Comparison of ENCODE assay signal across 8 cellular contexts in genomic region chr20:13738187-13738586, GRCh38. TPM values are rescaled to one million over a fixed set of nuclear protein-coding genes. Genes with fewer than 3 reads are reported as not detected.
A peak's percentile ranks its signal among the peaks of the same experiment; 100 is the strongest.
DNase-seq lines count a peak whose midpoint lies in the region; ATAC-seq and TF ChIP-seq lines count a peak whose summit lies in the region.
"Not testable (repeated sequence)": the region's sequence is repeated elsewhere in the genome, so short reads cannot be mapped to it uniquely, and the experiment has no call there.

No MANE protein-coding gene starts in this region.

- H3K4me1 Mint-ChIP-seq in WTC11, result not testable (repeated sequence)

- ATAC-seq in WTC11, result not testable (repeated sequence)

- WGBS in esophagus squamous epithelium, 2 donors, result 80 to 100% methylated on average over 1 of the region's 1 CpG
- WGBS in sigmoid colon, 2 donors, result 97% methylated on average over 1 of the region's 1 CpG
- WGBS in stomach, 5 donors, result 95 to 100% (median 97%) methylated on average over 1 of the region's 1 CpG

- H3K4me3 ChIP-seq in breast epithelium, esophagus squamous epithelium, left ventricle myocardium inferior, sigmoid colon, stomach, tibial artery, vagina: not testable (repeated sequence)

- not testable (repeated sequence) for H3K4me3 Mint-ChIP-seq in WTC11

- not testable (repeated sequence) for TF ChIP-seq EP300 in sigmoid colon (IDR thresholded peaks at IDR 0.05); stomach (IDR thresholded peaks at IDR 0.05)

- H3K27ac Mint-ChIP-seq in WTC11, result not testable (repeated sequence)

- intact Hi-C loops in breast epithelium (cut with DNase I; ENCODE audit: low total_unique reads); esophagus squamous epithelium (cut with DNase I); left ventricle myocardium inferior (cut with micrococcal nuclease); stomach (cut with DNase I; ENCODE audit: low total_unique reads); vagina (cut with DNase I): not testable (repeated sequence)
- intact Hi-C loops in sigmoid colon (cut with DNase I), result loop anchor here (10.0 kb wide), 1 partner anchor 413 kb away; no protein-coding TSS in a partner anchor
- intact Hi-C loops in tibial artery (cut with DNase I; ENCODE audit: low total_unique reads), result loop anchor here (10.0 kb wide), 1 partner anchor 103 kb away; the partner anchor contains the start of gene TASP1

- peaks cover 68% of the 10 kb centered on the region for H3K36me3 Mint-ChIP-seq in WTC11

- not testable (repeated sequence) for TF ChIP-seq CTCF in WTC11 (IDR thresholded peaks at IDR 0.05); breast epithelium (IDR thresholded peaks at IDR 0.05); esophagus squamous epithelium (IDR thresholded peaks at IDR 0.05); left ventricle myocardium inferior (IDR thresholded peaks at IDR 0.05; ENCODE audit: borderline replicate concordance); sigmoid colon (IDR thresholded peaks at IDR 0.05); stomach (IDR thresholded peaks at IDR 0.05); tibial artery (IDR thresholded peaks at IDR 0.05); vagina (IDR thresholded peaks at IDR 0.05)

- H3K9me3 ChIP-seq in breast epithelium, esophagus squamous epithelium, sigmoid colon, stomach, tibial artery, vagina: not testable (repeated sequence)
- peaks cover 23% of the 10 kb centered on the region for H3K9me3 ChIP-seq in left ventricle myocardium inferior (replicated peaks)

- H3K4me1 ChIP-seq in breast epithelium, vagina: not testable (repeated sequence)
- H3K4me1 ChIP-seq in esophagus squamous epithelium, result peaks cover 0 to 20% (median 0%) of the 10 kb centered on the region in 3 donors
- peaks cover 32% of the 10 kb centered on the region for H3K4me1 ChIP-seq in left ventricle myocardium inferior
- H3K4me1 ChIP-seq in sigmoid colon, result peaks cover 0 to 32% (median 20%) of the 10 kb centered on the region in 4 donors
- peaks cover 0 to 32% (median 6%) of the 10 kb centered on the region in 4 donors for H3K4me1 ChIP-seq in stomach
- H3K4me1 ChIP-seq in tibial artery, result peaks cover 0 to 59% (median 7%) of the 10 kb centered on the region in 4 donors

- TF ChIP-seq POLR2A in breast epithelium (IDR thresholded peaks at IDR 0.05); esophagus squamous epithelium (IDR thresholded peaks at IDR 0.05); sigmoid colon (IDR thresholded peaks at IDR 0.05); stomach (IDR thresholded peaks at IDR 0.05); vagina (IDR thresholded peaks at IDR 0.05): not testable (repeated sequence)

- CTCF ChIA-PET in WTC11 (lab: Charles Lee), result not testable (repeated sequence)

- not testable (repeated sequence) for DNase-seq in WTC11 (ENCODE audit: low spot score); breast epithelium (ENCODE audit: low spot score in 2 of 2); esophagus squamous epithelium (lab: John Stamatoyannopoulos, UW); left ventricle myocardium inferior; sigmoid colon; stomach; tibial artery; vagina (ENCODE audit: extremely low spot score in 2 of 2)

- not testable (repeated sequence) for H3K27me3 ChIP-seq in breast epithelium; esophagus squamous epithelium; left ventricle myocardium inferior (ENCODE audit: low read depth); sigmoid colon; stomach; tibial artery; vagina

- H3K27ac ChIP-seq in breast epithelium (peak overlapping the region; percentile 22 to 62), esophagus squamous epithelium (peak overlapping the region in 3 of 4 donors; percentile 77 to 82 (median 82)), left ventricle myocardium inferior (replicated peaks) (peak overlapping the region; percentile 51), sigmoid colon (peak overlapping the region in 3 of 4 donors; percentile 73 to 79 (median 74)), stomach (peak overlapping the region in 3 of 5 donors; percentile 34 to 61 (median 47)), tibial artery (peak overlapping the region; percentile 75 to 77), vagina (peak overlapping the region; percentile 75)

- POLR2A ChIA-PET in WTC11 (lab: Charles Lee), result interaction anchor here (0.6 kb wide), 1 partner anchor 69 kb away, joined by 3 read pairs; no protein-coding TSS in a partner anchor

- H3K9me3 Mint-ChIP-seq in WTC11, result peaks cover 26% of the 10 kb centered on the region

- H3K36me3 ChIP-seq in breast epithelium, result not testable (repeated sequence)
- H3K36me3 ChIP-seq in esophagus squamous epithelium (peaks cover 0 to 45% (median 0%) of the 10 kb centered on the region in 3 donors), left ventricle myocardium inferior (peaks cover 29% of the 10 kb centered on the region), sigmoid colon (peaks cover 0 to 17% (median 5%) of the 10 kb centered on the region in 4 donors), stomach (peaks cover 7 to 30% (median 23%) of the 10 kb centered on the region in 4 donors), tibial artery (peaks cover 12 to 20% (median 15%) of the 10 kb centered on the region in 3 donors), vagina (peaks cover 0 to 20% of the 10 kb centered on the region in 2 donors)

- not testable (repeated sequence) for H3K27me3 Mint-ChIP-seq in WTC11 (ENCODE audit: low read depth)

TF ChIP-seq in WTC11, 78 proteins besides CTCF, POLR2A, EP300 and RAD21:
- peak; percentile 64; the same call in 1 of the 2 replicates for TF ChIP-seq ZNF121 (CRISPR knock-in tag; IDR thresholded peaks at IDR 0.05)

RNA-seq across cellular contexts. Expression of gene ESF1, which starts 46.5 kb away (rescaled TPM):
- 25.3 to 28.7 TPM (median 26.2 TPM) in 3 replicates for total RNA-seq in WTC11 (2021)
- total RNA-seq in breast epithelium, result 10 to 100 TPM; 13.8 to 19.0 (median 17.7) TPM
- total RNA-seq in esophagus squamous epithelium, result 10 to 100 TPM in 3 of 4 donors, 1 to 10 TPM in 1; 4.7 to 21.9 (median 11.2) TPM
- total RNA-seq in left ventricle myocardium inferior, result 15.5 TPM
- 10 to 100 TPM; 14.0 to 20.5 (median 16.0) TPM for total RNA-seq in sigmoid colon
- 10 to 100 TPM in 1 of 3 donors, 1 to 10 TPM in 2; 7.2 to 11.3 (median 8.0) TPM for polyA plus RNA-seq in sigmoid colon
- total RNA-seq in stomach, result 10 to 100 TPM in 2 of 5 donors, 1 to 10 TPM in 3; 4.7 to 22.0 (median 8.7) TPM
- polyA plus RNA-seq in stomach, result 1 to 10 TPM; 6.2 to 9.3 (median 8.1) TPM
- 14.0 TPM for total RNA-seq in vagina

RNA-seq across cellular contexts. Expression of gene NDUFAF5, which starts 46.6 kb away (rescaled TPM):
- total RNA-seq in WTC11 (2021) (22.4 to 31.8 TPM (median 29.1 TPM) in 3 replicates), breast epithelium (10 to 100 TPM; 15.7 to 20.5 (median 17.0) TPM), esophagus squamous epithelium (10 to 100 TPM in 2 of 4 donors, 1 to 10 TPM in 2; 6.6 to 14.5 (median 10.4) TPM), left ventricle myocardium inferior (60.2 TPM), sigmoid colon (10 to 100 TPM; 17.4 to 21.7 (median 18.5) TPM), stomach (10 to 100 TPM in 3 of 5 donors, 1 to 10 TPM in 2; 2.3 to 51.8 (median 26.1) TPM), vagina (11.3 TPM)
- polyA plus RNA-seq in sigmoid colon (10 to 100 TPM; 18.5 to 28.2 (median 26.4) TPM), stomach (10 to 100 TPM; 22.9 to 28.3 (median 23.9) TPM)
